Comparison of ENCODE assay signal across 19 cellular contexts in genomic region chr17:3593384-3593783, GRCh38. TPM values are rescaled to one million over a fixed set of nuclear protein-coding genes. Genes with fewer than 3 reads are reported as not detected.
"Had no signal": no experiment of that assay in that cellular context is flagged by ENCODE, and none has a peak within 500 bp of the region (broad histone marks: within the 10 kb centered on the region; RNA-seq: fewer than 3 reads in every experiment).

No MANE protein-coding gene starts in this region.

- DNase-seq: cortex of kidney; effector CD4-positive, alpha-beta T cell; left lung; mesendoderm; midbrain; naive thymus-derived CD4-positive, alpha-beta T cell; occipital lobe; pancreas; right lobe of liver; small intestine; stimulated activated CD4-positive, alpha-beta T cell treated with anti-CD3 and anti-CD28 coated beads, Interleukin-15, amount 100 ng/mL, for 24 hours; stimulated activated CD4-positive, alpha-beta T cell treated with anti-CD3 and anti-CD28 coated beads, Interleukin-2, amount 100 ng/mL, for 48 hours; stimulated activated naive B cell treated with anti-CD40 and anti-IgM and Interleukin-4, amounts not matched to agents 10 μg/mL and 1 μg/mL and 100 μg/mL, for 72 hours; upper lobe of left lung had no signal

- H3K4me3 ChIP-seq: left lung, pancreas, right lobe of liver, thoracic aorta, tibial nerve, upper lobe of left lung had no signal

- H3K4me3 Mint-ChIP-seq: naive thymus-derived CD4-positive, alpha-beta T cell; nephron; stimulated activated naive B cell treated with anti-CD40 and anti-IgM and Interleukin-4, amounts not matched to agents 10 μg/mL and 1 μg/mL and 100 μg/mL, for 72 hours; stimulated activated naive CD8-positive, alpha-beta T cell treated with anti-CD3 and anti-CD28 coated beads, Interleukin-15, Interleukin-2, amounts not matched to agents 100 ng/mL and 50 ng/mL, for 24 hours had no signal

- H3K9me3 ChIP-seq: left lung, pancreas, right lobe of liver, thoracic aorta, tibial nerve, upper lobe of left lung had no signal

- H3K4me1 ChIP-seq: left lung, pancreas, right lobe of liver, tibial nerve, upper lobe of left lung had no signal

- H3K27me3 ChIP-seq: left lung, pancreas, right lobe of liver, tibial nerve, upper lobe of left lung had no signal

- H3K27me3 Mint-ChIP-seq: naive thymus-derived CD4-positive, alpha-beta T cell; stimulated activated naive B cell treated with anti-CD40 and anti-IgM and Interleukin-4, amounts not matched to agents 10 μg/mL and 1 μg/mL and 100 μg/mL, for 72 hours; stimulated activated naive CD8-positive, alpha-beta T cell treated with anti-CD3 and anti-CD28 coated beads, Interleukin-15, Interleukin-2, amounts not matched to agents 100 ng/mL and 50 ng/mL, for 24 hours had no signal

- ATAC-seq: left lung; naive thymus-derived CD4-positive, alpha-beta T cell; pancreas; stimulated activated naive B cell treated with anti-CD40 and anti-IgM and Interleukin-4, amounts not matched to agents 10 μg/mL and 1 μg/mL and 100 μg/mL, for 72 hours had no signal

- H3K27ac ChIP-seq: left lung, pancreas, thoracic aorta, upper lobe of left lung had no signal

- H3K27ac Mint-ChIP-seq: stimulated activated naive B cell treated with anti-CD40 and anti-IgM and Interleukin-4, amounts not matched to agents 10 μg/mL and 1 μg/mL and 100 μg/mL, for 72 hours; stimulated activated naive CD8-positive, alpha-beta T cell treated with anti-CD3 and anti-CD28 coated beads, Interleukin-15, Interleukin-2, amounts not matched to agents 100 ng/mL and 50 ng/mL, for 24 hours had no signal

- H3K4me1 Mint-ChIP-seq: naive thymus-derived CD4-positive, alpha-beta T cell had no signal

- H3K9me3 Mint-ChIP-seq: naive thymus-derived CD4-positive, alpha-beta T cell; nephron; stimulated activated naive B cell treated with anti-CD40 and anti-IgM and Interleukin-4, amounts not matched to agents 10 μg/mL and 1 μg/mL and 100 μg/mL, for 72 hours; stimulated activated naive CD8-positive, alpha-beta T cell treated with anti-CD3 and anti-CD28 coated beads, Interleukin-15, Interleukin-2, amounts not matched to agents 100 ng/mL and 50 ng/mL, for 24 hours had no signal

RNA-seq across cellular contexts. Expression of gene TRPV3, which starts 35.8 kb away (rescaled TPM):
- total RNA-seq: pulmonary artery endothelial cell had no signal
- polyA plus RNA-seq: naive thymus-derived CD4-positive, alpha-beta T cell had no signal
